Comparison of ENCODE assay signal across 14 cellular contexts in genomic region chrX:152895121-152895520, GRCh38. TPM values are rescaled to one million over a fixed set of nuclear protein-coding genes. Genes with fewer than 3 reads are reported as not detected.
DNase-seq lines count a peak whose midpoint lies in the region; ATAC-seq and TF ChIP-seq lines count a peak whose summit lies in the region.
"Had no signal": no experiment of that assay in that cellular context is flagged by ENCODE, and none has a peak within 500 bp of the region (broad histone marks: within the 10 kb centered on the region; RNA-seq: fewer than 3 reads in every experiment).

No MANE protein-coding gene starts in this region.

- TF ChIP-seq RAD21 in IMR-90 (IDR thresholded peaks at IDR 0.05; ENCODE audit: low read length), result no peak

- peaks cover 14% of the 10 kb centered on the region for H3K27me3 ChIP-seq in IMR-90 (ENCODE audit: control insufficient read depth, insufficient read depth, low read length)

- H2AK9ac ChIP-seq in IMR-90 (replicated peaks; ENCODE audit: low read depth, low read length, poor library complexity), result no peak overlapping the region

- H2BK5ac ChIP-seq in IMR-90 (ENCODE audit: low read depth, low read length, poor library complexity, severe bottlenecking), result no peak overlapping the region

- no peak overlapping the region for H2BK20ac ChIP-seq in IMR-90 (ENCODE audit: low read depth, low read length)

- H3K27ac Mint-ChIP-seq in type B pancreatic cell, result peak overlapping the region; percentile 92

- no peaks in the 10 kb centered on the region for H3K9me3 Mint-ChIP-seq in type B pancreatic cell

- no peaks in the 10 kb centered on the region for H3K36me3 ChIP-seq in IMR-90 (ENCODE audit: control insufficient read depth, insufficient read depth, low read length)

- no peak overlapping the region for H3K4me2 ChIP-seq in IMR-90 (ENCODE audit: low read depth, low read length)
- H3K4me2 ChIP-seq: SK-N-SH had no signal

- no peak overlapping the region for H2AK5ac ChIP-seq in IMR-90 (ENCODE audit: low read depth, low read length)

- no peaks in the 10 kb centered on the region for H3K36me3 Mint-ChIP-seq in type B pancreatic cell

- no CpG with 5 or more reads among the region's 3 CpGs for WGBS in IMR-90 (ENCODE audit: extremely low coverage in 2 of 2, insufficient read length in 1 of 2), 2 experiments

- H3K4me1 Mint-ChIP-seq in type B pancreatic cell (ENCODE audit: unreplicated experiment), result peaks cover 5% of the 10 kb centered on the region

- in situ Hi-C loops in IMR-90 (cut with MboI; ENCODE audit: low sequenced_read_pairs), result no loop called here

- H3K14ac ChIP-seq in IMR-90 (replicated peaks; ENCODE audit: low read depth, low read length), result no peak overlapping the region

- BruUV-seq in IMR-90 (replicated peaks; lab: Mats Ljungman, UMichigan), result no TSS peak

- peak overlapping the region; percentile 68 for H3K4me3 Mint-ChIP-seq in type B pancreatic cell

- POLR2A ChIA-PET in IMR-90 (lab: Charles Lee; ENCODE audit: unreplicated experiment), result no interaction called here

- TF ChIP-seq CTCF in IMR-90 (conservative IDR thresholded peaks at IDR 0.05; ENCODE audit: low read depth, low read length) (no peak), type B pancreatic cell (conservative IDR thresholded peaks at IDR 0.05) (no peak)

- peaks cover 5% of the 10 kb centered on the region for H3K27me3 Mint-ChIP-seq in type B pancreatic cell

- no peak overlapping the region for H3K56ac ChIP-seq in IMR-90 (ENCODE audit: extremely low read depth, insufficient read depth, low read length)

- ATAC-seq in IMR-90 (ENCODE audit: low read depth), result no peak
- ATAC-seq in left colon, result peak; percentile 8
- ATAC-seq in HG03025 (IDR thresholded peaks at IDR 0.05; ENCODE audit: low FRiP score, unreplicated experiment), result no peak

- H4K20me1 ChIP-seq in IMR-90 (ENCODE audit: insufficient read depth, low read length), result no peaks in the 10 kb centered on the region

- H3K4ac ChIP-seq in IMR-90 (ENCODE audit: low read depth, low read length), result no peak overlapping the region

- dilution Hi-C loops in IMR-90 (cut with HindIII; ENCODE audit: low sequenced_read_pairs, unreplicated experiment), result no loop called here

- TF ChIP-seq POLR2A in IMR-90 (IDR thresholded peaks at IDR 0.05; ENCODE audit: low read depth, low read length), result no peak

- no peak overlapping the region for H3K4me3 ChIP-seq in IMR-90 (ENCODE audit: insufficient read depth, low read depth, low read length)

- H3K18ac ChIP-seq in IMR-90 (ENCODE audit: low read depth, low read length), result no peak overlapping the region

- no peak overlapping the region for H2BK120ac ChIP-seq in IMR-90 (ENCODE audit: low read depth, low read length)

- H4K5ac ChIP-seq in IMR-90 (ENCODE audit: low read depth, low read length), result no peak overlapping the region

- DNase-seq in IMR-90 (no peak), ecto neural progenitor cell (ENCODE audit: low spot score) (peak; percentile 29), left colon (no peak), type B pancreatic cell (ENCODE audit: extremely low spot score, unreplicated experiment) (no peak), amniotic stem cell (lab: John Stamatoyannopoulos, UW) (no peak), cerebellum (ENCODE audit: low spot score) (no peak)
- DNase-seq: H7, MV-4-11, NCI-H1436 treated with DMSO at 0.1 percent for 48 hours, NCI-H446, NCI-H748 treated with DMSO at 0.1 percent for 48 hours, Right ventricle myocardium superior, SK-N-SH had no signal

- no peak overlapping the region for H2BK15ac ChIP-seq in IMR-90 (ENCODE audit: low read depth, low read length)

- peak overlapping the region; percentile 43 for H2AFZ ChIP-seq in IMR-90 (replicated peaks; ENCODE audit: low read length, poor library complexity)

- CTCF ChIA-PET in IMR-90 (lab: Yijun Ruan, JAX), result no interaction called here

- H3K9me1 ChIP-seq in IMR-90 (ENCODE audit: insufficient read depth, low read length), result no peaks in the 10 kb centered on the region

- H4K8ac ChIP-seq in IMR-90 (ENCODE audit: low read depth in 2 of 2, low read length in 2 of 2), result no peak overlapping the region

- peaks cover 1% of the 10 kb centered on the region; the same call in 1 of the 2 replicates for H3K9me3 ChIP-seq in IMR-90 (ENCODE audit: control insufficient read depth, insufficient read depth, low read length)
- H3K9me3 ChIP-seq: SK-N-SH had no signal

- H3K4me1 ChIP-seq in IMR-90 (ENCODE audit: control insufficient read depth, insufficient read depth, low read length), result no peaks in the 10 kb centered on the region

- intact Hi-C loops in IMR-90 (cut with micrococcal nuclease) (no loop called here), left colon (cut with DNase I, micrococcal nuclease) (no loop called here)

- H3K79me1 ChIP-seq in IMR-90 (ENCODE audit: low read depth in 1 of 2, low read length in 2 of 2), result no peaks in the 10 kb centered on the region

- no peak overlapping the region for H3K27ac ChIP-seq in IMR-90 (ENCODE audit: insufficient read depth, low read length)

- no peak overlapping the region for H3K23ac ChIP-seq in IMR-90 (ENCODE audit: low read depth, low read length)

- H3K9ac ChIP-seq in IMR-90 (ENCODE audit: low read depth, low read length), result no peak overlapping the region
- H3K9ac ChIP-seq: SK-N-SH had no signal

- no peak overlapping the region for H4K91ac ChIP-seq in IMR-90 (ENCODE audit: insufficient read depth, low read depth, low read length)

TF ChIP-seq in IMR-90, 13 proteins besides CTCF, POLR2A, EP300 and RAD21:
- TF ChIP-seq RFX5 (IDR thresholded peaks at IDR 0.05; ENCODE audit: low read depth, low read length) (no peak), SMC3 (IDR thresholded peaks at IDR 0.05; ENCODE audit: low read depth, low read length) (no peak), ELK1 (IDR thresholded peaks at IDR 0.05; ENCODE audit: borderline replicate concordance, low read depth, low read length) (no peak), BHLHE40 (IDR thresholded peaks at IDR 0.05; ENCODE audit: low read depth, low read length) (no peak), NFE2L2 (IDR thresholded peaks at IDR 0.05; ENCODE audit: low read depth, low read length) (no peak), MAZ (IDR thresholded peaks at IDR 0.05; ENCODE audit: borderline replicate concordance, low read depth, low read length) (no peak), CHD1 (IDR thresholded peaks at IDR 0.05; ENCODE audit: low read depth, low read length) (no peak), MXI1 (IDR thresholded peaks at IDR 0.05; ENCODE audit: borderline replicate concordance, low read depth, low read length) (no peak), RCOR1 (IDR thresholded peaks at IDR 0.05; ENCODE audit: insufficient replicate concordance, low read length) (no peak), FOS (IDR thresholded peaks at IDR 0.05; ENCODE audit: low read depth, low read length) (no peak), CEBPB (IDR thresholded peaks at IDR 0.05; ENCODE audit: low read depth, low read length) (no peak), MAFK (IDR thresholded peaks at IDR 0.05; ENCODE audit: low read depth, low read length) (no peak)
- TF ChIP-seq, protein P1, sequence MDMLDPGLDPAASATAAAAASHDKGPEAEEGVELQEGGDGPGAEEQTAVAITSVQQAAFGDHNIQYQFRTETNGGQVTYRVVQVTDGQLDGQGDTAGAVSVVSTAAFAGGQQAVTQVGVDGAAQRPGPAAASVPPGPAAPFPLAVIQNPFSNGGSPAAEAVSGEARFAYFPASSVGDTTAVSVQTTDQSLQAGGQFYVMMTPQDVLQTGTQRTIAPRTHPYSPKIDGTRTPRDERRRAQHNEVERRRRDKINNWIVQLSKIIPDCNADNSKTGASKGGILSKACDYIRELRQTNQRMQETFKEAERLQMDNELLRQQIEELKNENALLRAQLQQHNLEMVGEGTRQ (IDR thresholded peaks at IDR 0.05; ENCODE audit: low read depth, low read length), result no peak
TF ChIP-seq in IMR-90: peak in this region for 0.

RNA-seq across cellular contexts. Expression of gene ZNF185, which starts 2.7 kb away (rescaled TPM):
- total RNA-seq in IMR-90 (2012; rRNA removed) (3.2 and 3.6 TPM in 2 replicates), left colon (1 to 10 TPM; 4.0 to 4.6 TPM), type B pancreatic cell (ENCODE audit: low replicate concordance) (45.4 and 99.1 TPM in 2 replicates), cerebellum (2.9 TPM)
- 6.2 and 6.3 TPM in 2 replicates for polyA plus RNA-seq in IMR-90 (2012; rRNA removed)
- polyA plus RNA-seq in IMR-90 (2012; cell fraction: cytosol; rRNA removed), result 3.6 and 4.0 TPM in 2 replicates
- polyA plus RNA-seq in IMR-90 (2012; cell fraction: nucleus; rRNA removed; ENCODE audit: low replicate concordance), result 12.5 and 15.9 TPM in 2 replicates
